Comparison of ENCODE assay signal across 14 cellular contexts in genomic region chr2:64133828-64134227, GRCh38. TPM values are rescaled to one million over a fixed set of nuclear protein-coding genes. Genes with fewer than 3 reads are reported as not detected.
A peak's percentile ranks its signal among the peaks of the same experiment; 100 is the strongest.
DNase-seq lines count a peak whose midpoint lies in the region; ATAC-seq and TF ChIP-seq lines count a peak whose summit lies in the region.
"Had no signal": no experiment of that assay in that cellular context is flagged by ENCODE, and none has a peak within 500 bp of the region (broad histone marks: within the 10 kb centered on the region; RNA-seq: fewer than 3 reads in every experiment).

No MANE protein-coding gene starts in this region.

- intact Hi-C loops in left lung (cut with DNase I): no loop called here

- CTCF ChIA-PET in WTC11 (lab: Charles Lee): interaction anchor here (0.7 kb wide), 1 partner anchor 138 kb away, joined by 3 read pairs; no protein-coding TSS in a partner anchor

- POLR2A ChIA-PET in WTC11 (lab: Charles Lee): no interaction called here

- no peak overlapping the region for H3K4me3 ChIP-seq in fibroblast of the aortic adventitia (ENCODE audit: low read depth, low read length)
- no peak overlapping the region for H3K4me3 ChIP-seq in left lung
- H3K4me3 ChIP-seq: lower lobe of right lung, suprapubic skin had no signal

- TF ChIP-seq CTCF in WTC11 (IDR thresholded peaks at IDR 0.05) (no peak), fibroblast of the aortic adventitia (IDR thresholded peaks at IDR 0.05; ENCODE audit: insufficient read depth, low read length) (no peak), left lung (IDR thresholded peaks at IDR 0.05) (no peak)

- peak overlapping the region; percentile 83 to 89 for H3K27ac Mint-ChIP-seq in activated naive CD4-positive, alpha-beta T cell treated with anti-CD3 and anti-CD28 coated beads, Interleukin-2, amount 50 U/mL, for 72 hours
- 0 out of 2 replicates have a peak overlapping the region, but pooled peaks have one; percentile 25 for H3K27ac Mint-ChIP-seq in WTC11

- peaks cover 80% of the 10 kb centered on the region for H3K4me1 Mint-ChIP-seq in WTC11

- peaks cover 3 to 21% of the 10 kb centered on the region in 2 donors for H3K36me3 Mint-ChIP-seq in activated naive CD4-positive, alpha-beta T cell treated with anti-CD3 and anti-CD28 coated beads, Interleukin-2, amount 50 U/mL, for 72 hours
- H3K36me3 Mint-ChIP-seq in WTC11: peaks cover 3% of the 10 kb centered on the region

- no peak for DNase-seq in activated naive CD4-positive, alpha-beta T cell treated with anti-CD3 and anti-CD28 coated beads, Interleukin-2, amount 50 U/mL, for 72 hours (ENCODE audit: low spot score in 2 of 2)
- DNase-seq in activated naive CD4-positive, alpha-beta T cell (lab: John Stamatoyannopoulos, UW): no peak
- DNase-seq in WTC11 (ENCODE audit: low spot score) (no peak), fibroblast of the aortic adventitia (ENCODE audit: low read depth) (peak; percentile 43), OCI-M2 (lab: John Stamatoyannopoulos, UW; ENCODE audit: unreplicated experiment) (no peak), NCI-H446 treated with DMSO at 0.1 percent for 48 hours (lab: John Stamatoyannopoulos, UW) (no peak), left lung (no peak), NCI-H526 treated with DMSO at 0.1 percent for 48 hours (lab: John Stamatoyannopoulos, UW) (no peak)
- DNase-seq: BE2C; lower lobe of right lung; posterior cingulate gyrus; stimulated activated CD4-positive, alpha-beta T cell treated with anti-CD3 and anti-CD28 coated beads, Interleukin-4, amount 100 ng/mL, for 24 hours had no signal

- peak; percentile 82 to 89 for ATAC-seq in activated naive CD4-positive, alpha-beta T cell treated with anti-CD3 and anti-CD28 coated beads, Interleukin-2, amount 50 U/mL, for 72 hours
- ATAC-seq in WTC11 (no peak), left lung (no peak)
- ATAC-seq: lower lobe of right lung, Panc1 had no signal

- H3K4me3 Mint-ChIP-seq in WTC11: no peak overlapping the region

- H3K9me3 Mint-ChIP-seq in activated naive CD4-positive, alpha-beta T cell treated with anti-CD3 and anti-CD28 coated beads, Interleukin-2, amount 50 U/mL, for 72 hours: no peaks in the 10 kb centered on the region
- H3K9me3 Mint-ChIP-seq in WTC11: no peaks in the 10 kb centered on the region

- no peaks in the 10 kb centered on the region for H3K36me3 ChIP-seq in left lung
- H3K36me3 ChIP-seq: BE2C, lower lobe of right lung, suprapubic skin had no signal

- peaks cover 11 to 73% of the 10 kb centered on the region in 2 donors for H3K4me1 ChIP-seq in left lung
- H3K4me1 ChIP-seq: BE2C had no signal

- peak overlapping the region in 1 of 2 donors; percentile 10 for H3K27ac ChIP-seq in left lung
- H3K27ac ChIP-seq: lower lobe of right lung, suprapubic skin had no signal

- H3K9me3 ChIP-seq in left lung: no peaks in the 10 kb centered on the region
- H3K9me3 ChIP-seq: BE2C, lower lobe of right lung, suprapubic skin had no signal

- H3K27me3 Mint-ChIP-seq in WTC11 (ENCODE audit: low read depth): no peaks in the 10 kb centered on the region

- no peaks in the 10 kb centered on the region for H3K27me3 ChIP-seq in left lung
- H3K27me3 ChIP-seq: BE2C, suprapubic skin had no signal

TF ChIP-seq in WTC11, 78 proteins besides CTCF, POLR2A, EP300 and RAD21 (continues in another document):
- TF ChIP-seq GABPB1 (CRISPR knock-in tag; IDR thresholded peaks at IDR 0.05): no peak
- no peak for TF ChIP-seq ATF1 (CRISPR knock-in tag; IDR thresholded peaks at IDR 0.05)
- TF ChIP-seq ZNF138 (CRISPR knock-in tag; conservative IDR thresholded peaks at IDR 0.05): no peak
- TF ChIP-seq ZNF416 (CRISPR knock-in tag; IDR thresholded peaks at IDR 0.05): no peak
- TF ChIP-seq HMGXB4 (CRISPR knock-in tag; IDR thresholded peaks at IDR 0.05): no peak
- TF ChIP-seq NR1H2 (CRISPR knock-in tag; IDR thresholded peaks at IDR 0.05): no peak
- no peak for TF ChIP-seq CDX4 (CRISPR knock-in tag; IDR thresholded peaks at IDR 0.05; ENCODE audit: borderline replicate concordance)
- no peak for TF ChIP-seq TEAD4 (CRISPR knock-in tag; IDR thresholded peaks at IDR 0.05)
- no peak for TF ChIP-seq ARID4B (CRISPR knock-in tag; IDR thresholded peaks at IDR 0.05; ENCODE audit: borderline replicate concordance)
- no peak for TF ChIP-seq MAX (CRISPR knock-in tag; IDR thresholded peaks at IDR 0.05)
- TF ChIP-seq AR (CRISPR knock-in tag; IDR thresholded peaks at IDR 0.05): no peak

RNA-seq across cellular contexts. Expression of gene PELI1, which starts 10.4 kb away (rescaled TPM):
- total RNA-seq in activated naive CD4-positive, alpha-beta T cell treated with anti-CD3 and anti-CD28 coated beads, Interleukin-2, amount 50 U/mL, for 72 hours: 10 to 100 TPM; 32.7 to 38.7 TPM
- total RNA-seq in WTC11 (2021) (43.0 to 53.5 TPM (median 47.3 TPM) in 3 replicates), fibroblast of the aortic adventitia (ENCODE audit: low replicate concordance) (5.8 and 8.3 TPM in 2 replicates), left lung (10 to 100 TPM; 37.5 to 41.3 TPM)

Comparison
In these comparisons a context has a peak if more than half of its experiments do, and no peak if none do; other contexts are left out.
1. ATAC-seq: peak in activated naive CD4-positive, alpha-beta T cell treated with anti-CD3 and anti-CD28 coated beads, Interleukin-2, amount 50 U/mL, for 72 hours (2 of 2); none in WTC11 (single experiment) and left lung (single experiment).